In the genomic region with DNA sequence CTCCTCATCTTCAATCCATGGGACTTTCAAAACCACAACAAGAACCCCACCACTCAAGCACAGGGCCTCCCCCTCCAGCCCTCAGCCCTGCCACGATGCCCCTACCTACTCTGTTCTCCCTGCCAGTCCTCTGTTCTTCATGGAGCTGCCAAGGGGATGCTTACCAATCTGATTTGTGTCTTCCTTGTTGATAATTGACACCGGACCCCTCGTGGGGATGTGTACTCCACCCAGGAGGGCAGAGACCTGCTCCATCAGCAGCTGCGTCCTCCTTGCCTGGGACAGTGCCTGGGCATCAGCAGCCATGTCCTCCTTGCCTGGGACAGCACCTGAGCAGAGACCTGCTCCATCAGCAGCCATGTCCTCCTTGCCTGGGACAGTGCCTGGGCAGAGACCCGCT, we compare ENCODE assay signal across 17 cellular contexts.
DNase-seq lines count a peak whose midpoint lies in the region; ATAC-seq and TF ChIP-seq lines count a peak whose summit lies in the region.
"Had no signal": no experiment of that assay in that cellular context is flagged by ENCODE, and none has a peak within 500 bp of the region (broad histone marks: within the 10 kb centered on the region; RNA-seq: fewer than 3 reads in every experiment).

No MANE protein-coding gene starts in this region.

- no peaks in the 10 kb centered on the region for H3K36me3 Mint-ChIP-seq in CD14-positive monocyte
- H3K36me3 Mint-ChIP-seq in CD4-positive, CD25-positive, alpha-beta regulatory T cell: no peaks in the 10 kb centered on the region
- H3K36me3 Mint-ChIP-seq: CD4-positive, alpha-beta memory T cell had no signal

- no peaks in the 10 kb centered on the region for H3K36me3 ChIP-seq in CD4-positive, CD25-positive, alpha-beta regulatory T cell (ENCODE audit: control insufficient read depth, insufficient read depth, low read length)
- H3K36me3 ChIP-seq in neuronal stem cell (replicated peaks in 1 of 2; ENCODE audit: control insufficient read depth in 2 of 2, insufficient read depth in 2 of 2, low read length in 2 of 2): no peaks in the 10 kb centered on the region
- H3K36me3 ChIP-seq in spleen: no peaks in the 10 kb centered on the region
- H3K36me3 ChIP-seq: BLaER1, HAP-1 had no signal

- no peak overlapping the region for H3K4me2 ChIP-seq in neuronal stem cell (ENCODE audit: insufficient read depth, low read length, poor library complexity, severe bottlenecking)
- H3K4me2 ChIP-seq: BLaER1 had no signal

- H2BK5ac ChIP-seq in neuronal stem cell (ENCODE audit: low read length): no peak overlapping the region

- no peak overlapping the region for H3K27ac ChIP-seq in CD4-positive, CD25-positive, alpha-beta regulatory T cell (ENCODE audit: insufficient read depth, low read length, poor library complexity, severe bottlenecking)
- H3K27ac ChIP-seq in neuronal stem cell (replicated peaks; ENCODE audit: low read length) (no peak overlapping the region), spleen (no peak overlapping the region)
- H3K27ac ChIP-seq: BLaER1, C4-2B had no signal

- no peak overlapping the region for H2AFZ ChIP-seq in neuronal stem cell (ENCODE audit: low read length)

- H2BK12ac ChIP-seq in neuronal stem cell (ENCODE audit: low read length): no peak overlapping the region

- H3K9me3 Mint-ChIP-seq in CD14-positive monocyte: no peaks in the 10 kb centered on the region
- H3K9me3 Mint-ChIP-seq in CD4-positive, CD25-positive, alpha-beta regulatory T cell: peaks cover 0 to 2% (median 0%) of the 10 kb centered on the region in 7 donors
- H3K9me3 Mint-ChIP-seq: CD4-positive, alpha-beta memory T cell had no signal

- H3K4me1 Mint-ChIP-seq in CD14-positive monocyte: no peaks in the 10 kb centered on the region
- H3K4me1 Mint-ChIP-seq in CD4-positive, CD25-positive, alpha-beta regulatory T cell: no peaks in the 10 kb centered on the region
- H3K4me1 Mint-ChIP-seq: B cell; CD4-positive, alpha-beta memory T cell had no signal

- no peak for TF ChIP-seq CTCF in CD14-positive monocyte (IDR thresholded peaks at IDR 0.05)
- TF ChIP-seq CTCF in spleen (IDR thresholded peaks at IDR 0.05 in 8 of 11, conservative IDR thresholded peaks at IDR 0.05 in 3 of 11): no peak

- no peaks in the 10 kb centered on the region for H3K9me3 ChIP-seq in CD4-positive, CD25-positive, alpha-beta regulatory T cell (ENCODE audit: control insufficient read depth in 2 of 2, low read length in 2 of 2)
- no peaks in the 10 kb centered on the region for H3K9me3 ChIP-seq in neuronal stem cell (replicated peaks in 1 of 2; ENCODE audit: control insufficient read depth in 2 of 2, insufficient read depth in 1 of 2, low read depth in 1 of 2, low read length in 2 of 2)
- H3K9me3 ChIP-seq in spleen: no peaks in the 10 kb centered on the region
- H3K9me3 ChIP-seq: BLaER1, HAP-1 had no signal

- H3K27ac Mint-ChIP-seq in CD14-positive monocyte: peak overlapping the region in 1 of 7 donors; percentile 9
- peak overlapping the region in 2 of 3 donors; percentile 53 to 89 for H3K27ac Mint-ChIP-seq in CD4-positive, CD25-positive, alpha-beta regulatory T cell
- H3K27ac Mint-ChIP-seq: B cell; CD4-positive, alpha-beta memory T cell had no signal

- H2BK15ac ChIP-seq in neuronal stem cell (ENCODE audit: low read length): no peak overlapping the region

- DNase-seq in CD14-positive monocyte (ENCODE audit: low spot score) (peak; percentile 30), neuronal stem cell (ENCODE audit: low spot score) (no peak), spleen (peak; percentile 24), AG08395 (ENCODE audit: low spot score) (no peak)
- no peak for DNase-seq in CD4-positive, CD25-positive, alpha-beta regulatory T cell
- DNase-seq: Calu3; CD4-positive, alpha-beta memory T cell; COR-L47; DMS53; DMS79 treated with DMSO at 0.1 percent for 48 hours; GF-D8; GOT3 had no signal

- H3K79me1 ChIP-seq in neuronal stem cell (ENCODE audit: low read depth, low read length): no peaks in the 10 kb centered on the region

- H3K27me3 Mint-ChIP-seq in CD14-positive monocyte (ENCODE audit: low read depth in 3 of 3): peaks cover 5 to 20% (median 13%) of the 10 kb centered on the region in 3 donors
- peaks cover 5% of the 10 kb centered on the region for H3K27me3 Mint-ChIP-seq in CD4-positive, CD25-positive, alpha-beta regulatory T cell

- H3K23ac ChIP-seq in neuronal stem cell (ENCODE audit: low read depth, low read length, poor library complexity): no peak overlapping the region

- no peak overlapping the region for H4K91ac ChIP-seq in neuronal stem cell (ENCODE audit: low read depth, low read length, poor library complexity)

- no peak overlapping the region for H4K8ac ChIP-seq in neuronal stem cell (ENCODE audit: low read depth, low read length)

- H3K4me1 ChIP-seq in CD4-positive, CD25-positive, alpha-beta regulatory T cell (ENCODE audit: control insufficient read depth, insufficient read depth, low read length, poor library complexity, severe bottlenecking): no peaks in the 10 kb centered on the region
- peaks cover 0 to 14% of the 10 kb centered on the region in 2 donors for H3K4me1 ChIP-seq in neuronal stem cell (ENCODE audit: control insufficient read depth in 2 of 2, insufficient read depth in 1 of 2, low read depth in 1 of 2, low read length in 2 of 2)
- no peaks in the 10 kb centered on the region for H3K4me1 ChIP-seq in spleen
- H3K4me1 ChIP-seq: HAP-1 had no signal

- peak overlapping the region; percentile 74 for H2AK5ac ChIP-seq in neuronal stem cell (ENCODE audit: low read depth, low read length)

- no peak overlapping the region for H3K9ac ChIP-seq in neuronal stem cell (ENCODE audit: low read depth, low read length, poor library complexity)
- H3K9ac ChIP-seq: BLaER1 had no signal

- no peak overlapping the region for H3K4ac ChIP-seq in neuronal stem cell (ENCODE audit: low read length)

- WGBS in neuronal stem cell (ENCODE audit: extremely low coverage in 2 of 2, insufficient read length in 2 of 2, insufficient replicate concordance in 1 of 2), 2 donors: no CpG with 5 or more reads among the region's 5 CpGs
- 70 to 80% (median 76%) methylated on average over 3 to 5 of the region's 5 CpGs for WGBS in spleen, 5 donors

- peak overlapping the region; percentile 27 for H3K18ac ChIP-seq in neuronal stem cell (ENCODE audit: low read length)

- ATAC-seq in CD4-positive, CD25-positive, alpha-beta regulatory T cell (ENCODE audit: low read depth in 2 of 2): no peak
- no peak for ATAC-seq in GM21619 (IDR thresholded peaks at IDR 0.05; ENCODE audit: unreplicated experiment)

- TF ChIP-seq POLR2A in spleen (IDR thresholded peaks at IDR 0.05): no peak

- H3K4me3 Mint-ChIP-seq in CD14-positive monocyte: no peak overlapping the region
- H3K4me3 Mint-ChIP-seq in CD4-positive, CD25-positive, alpha-beta regulatory T cell: no peak overlapping the region
- H3K4me3 Mint-ChIP-seq: B cell; CD4-positive, alpha-beta memory T cell had no signal

- no peak overlapping the region for H2BK120ac ChIP-seq in neuronal stem cell (ENCODE audit: low read depth, low read length)

- intact Hi-C loops in CD14-positive monocyte (cut with micrococcal nuclease): no loop called here
- intact Hi-C loops in spleen (cut with DNase I; ENCODE audit: low total_unique reads): no loop called here

- no peak overlapping the region for H3K14ac ChIP-seq in neuronal stem cell (ENCODE audit: low read length)

- H3K27me3 ChIP-seq in CD4-positive, CD25-positive, alpha-beta regulatory T cell (ENCODE audit: control insufficient read depth, insufficient read depth, low read length): no peaks in the 10 kb centered on the region
- H3K27me3 ChIP-seq in neuronal stem cell (ENCODE audit: control insufficient read depth in 3 of 3, insufficient read depth in 3 of 3, low read depth in 1 of 3, low read length in 3 of 3) (no peaks in the 10 kb centered on the region), spleen (replicated peaks in 1 of 7) (peaks cover 0 to 73% (median 12%) of the 10 kb centered on the region in 7 donors)
- H3K27me3 ChIP-seq: BLaER1 had no signal

- no peak overlapping the region for H3K4me3 ChIP-seq in CD4-positive, CD25-positive, alpha-beta regulatory T cell (ENCODE audit: low read depth, low read length)
- H3K4me3 ChIP-seq in neuronal stem cell (ENCODE audit: low read length in 2 of 2) (no peak overlapping the region), spleen (no peak overlapping the region)
- H3K4me3 ChIP-seq: BLaER1, HAP-1 had no signal

Comparison
In these comparisons a context has a peak if more than half of its experiments do, and no peak if none do; other contexts are left out.
1. DNase-seq: peak in CD14-positive monocyte (single experiment) and spleen (single experiment); none in CD4-positive, CD25-positive, alpha-beta regulatory T cell (0 of 3), neuronal stem cell (single experiment) and AG08395 (single experiment).